In the genomic region with DNA sequence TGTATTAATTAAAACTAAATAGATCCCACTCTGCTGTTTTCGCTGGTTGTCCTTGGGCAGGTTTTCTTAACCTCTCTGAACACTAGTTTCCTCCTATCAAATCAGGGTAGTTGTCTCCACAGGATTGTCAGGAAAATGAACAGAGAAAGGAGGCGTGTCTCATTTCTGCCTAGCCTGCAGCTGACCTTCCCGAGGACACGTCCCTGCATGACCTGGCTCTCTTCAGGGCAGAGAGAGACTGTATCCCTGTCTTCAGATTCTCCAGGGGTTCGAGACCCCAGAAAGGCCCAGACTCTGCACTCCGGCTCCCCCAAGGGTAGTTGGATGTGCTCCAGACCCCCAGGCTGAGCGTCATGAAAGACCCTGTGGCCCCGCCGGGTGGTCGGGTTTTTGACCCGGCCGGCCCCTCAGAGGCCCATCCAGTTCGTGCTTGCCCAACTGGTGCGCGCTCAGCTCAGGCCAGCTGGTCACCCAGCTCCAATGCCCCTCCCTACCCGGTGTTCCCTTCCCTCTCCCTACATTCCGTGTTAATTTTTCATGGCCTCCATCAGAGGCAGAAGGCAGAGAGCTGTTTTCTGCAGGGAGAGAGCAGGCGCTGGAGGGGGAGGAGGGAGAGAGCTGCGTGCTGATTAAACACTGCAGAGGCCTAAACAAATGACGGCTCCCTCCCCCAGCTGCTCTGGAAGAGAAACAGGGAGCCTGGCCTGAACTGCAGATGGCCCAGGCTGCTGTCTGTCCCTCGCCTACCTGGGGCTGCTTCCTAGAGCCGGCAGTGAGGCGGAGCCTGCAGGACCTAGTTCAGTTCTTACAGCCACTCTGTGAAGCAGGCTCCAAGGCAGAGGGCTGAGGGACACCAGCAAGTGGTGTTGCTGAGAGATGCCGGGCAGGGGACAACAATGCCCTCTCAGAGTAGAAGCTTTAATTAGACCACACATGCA, we compare ENCODE assay signal across 9 cellular contexts.
DNase-seq lines count a peak whose midpoint lies in the region; ATAC-seq and TF ChIP-seq lines count a peak whose summit lies in the region.
"Had no signal": no experiment of that assay in that cellular context is flagged by ENCODE, and none has a peak within 500 bp of the region (broad histone marks: within the 10 kb centered on the region; RNA-seq: fewer than 3 reads in every experiment).

No MANE protein-coding gene starts in this region.

- ATAC-seq in left colon: peak; percentile 12
- ATAC-seq in activated naive CD8-positive, alpha-beta T cell treated with anti-CD3 and anti-CD28 coated beads, Interleukin-2, amount 50 U/mL, for 24 hours: no peak
- ATAC-seq in GM21619 (IDR thresholded peaks at IDR 0.05; ENCODE audit: unreplicated experiment): no peak

- WGBS in transverse colon (ENCODE audit: low coverage in 1 of 2), 2 donors: 36 to 68% methylated on average over 4 to 24 of the region's 24 CpGs
- WGBS in thyroid gland, 2 donors: 68 to 70% methylated on average over 22 to 24 of the region's 24 CpGs

- H3K9me3 ChIP-seq in transverse colon (no peaks in the 10 kb centered on the region), thyroid gland (no peaks in the 10 kb centered on the region)

- intact Hi-C loops in left colon (cut with DNase I, micrococcal nuclease) (no loop called here), transverse colon (cut with DNase I; ENCODE audit: low total_unique reads) (no loop called here), thyroid gland (cut with DNase I) (no loop called here)

- DNase-seq in NCI-H748 (lab: John Stamatoyannopoulos, UW; ENCODE audit: unreplicated experiment) (peak; percentile 28), NCI-H748 treated with DMSO at 0.1 percent for 48 hours (lab: John Stamatoyannopoulos, UW) (no peak), astrocyte of the hippocampus (ENCODE audit: low read depth, low spot score) (peak; percentile 61), left colon (peak in 1 of 2 donors; percentile 70), transverse colon (no peak), thyroid gland (no peak)
- DNase-seq in activated naive CD8-positive, alpha-beta T cell treated with anti-CD3 and anti-CD28 coated beads, Interleukin-2, amount 50 U/mL, for 24 hours: no peak
- DNase-seq: AML-193 had no signal

- H3K27ac Mint-ChIP-seq in activated naive CD8-positive, alpha-beta T cell treated with anti-CD3 and anti-CD28 coated beads, Interleukin-2, amount 50 U/mL, for 24 hours: no peak overlapping the region

- peak overlapping the region; percentile 66 to 85 (median 79) for H3K27ac ChIP-seq in transverse colon
- peak overlapping the region in 1 of 3 donors; percentile 39 for H3K27ac ChIP-seq in thyroid gland

- H3K4me1 ChIP-seq in transverse colon: peaks cover 10 to 39% (median 28%) of the 10 kb centered on the region in 4 donors
- peaks cover 32 to 60% of the 10 kb centered on the region in 2 donors for H3K4me1 ChIP-seq in thyroid gland

- TF ChIP-seq EP300 in transverse colon (IDR thresholded peaks at IDR 0.05; ENCODE audit: low read depth): no peak

- H3K36me3 Mint-ChIP-seq in activated naive CD8-positive, alpha-beta T cell treated with anti-CD3 and anti-CD28 coated beads, Interleukin-2, amount 50 U/mL, for 24 hours (ENCODE audit: low read depth): peaks cover 3% of the 10 kb centered on the region

- in situ Hi-C loops in transverse colon (cut with MboI; ENCODE audit: low pct_ligation_motif_present in 1 of 4, low pct_unique_long_range_greater_than_20kb in 1 of 4, low sequenced_read_pairs in 3 of 4): no loop called here

- TF ChIP-seq CTCF in transverse colon (IDR thresholded peaks at IDR 0.05) (no peak), thyroid gland (IDR thresholded peaks at IDR 0.05) (no peak)

- H3K9me3 Mint-ChIP-seq in activated naive CD8-positive, alpha-beta T cell treated with anti-CD3 and anti-CD28 coated beads, Interleukin-2, amount 50 U/mL, for 24 hours: no peaks in the 10 kb centered on the region

- H3K27me3 ChIP-seq in transverse colon (no peaks in the 10 kb centered on the region), thyroid gland (no peaks in the 10 kb centered on the region)

- TF ChIP-seq POLR2A in transverse colon (IDR thresholded peaks at IDR 0.05): no peak
- TF ChIP-seq POLR2A in thyroid gland (IDR thresholded peaks at IDR 0.05): no peak

- no peak overlapping the region for H3K4me3 Mint-ChIP-seq in activated naive CD8-positive, alpha-beta T cell treated with anti-CD3 and anti-CD28 coated beads, Interleukin-2, amount 50 U/mL, for 24 hours

- H3K4me1 Mint-ChIP-seq in activated naive CD8-positive, alpha-beta T cell treated with anti-CD3 and anti-CD28 coated beads, Interleukin-2, amount 50 U/mL, for 24 hours: peaks cover 16% of the 10 kb centered on the region

- H3K27me3 Mint-ChIP-seq in activated naive CD8-positive, alpha-beta T cell treated with anti-CD3 and anti-CD28 coated beads, Interleukin-2, amount 50 U/mL, for 24 hours: no peaks in the 10 kb centered on the region

- H3K36me3 ChIP-seq in transverse colon (no peaks in the 10 kb centered on the region), thyroid gland (no peaks in the 10 kb centered on the region)

- H3K4me3 ChIP-seq in transverse colon: no peak overlapping the region
- H3K4me3 ChIP-seq in thyroid gland (replicated peaks in 1 of 3): no peak overlapping the region

Comparison
In these comparisons a context has a peak if more than half of its experiments do, and no peak if none do; other contexts are left out.
1. DNase-seq: peak in NCI-H748 (single experiment) and astrocyte of the hippocampus (single experiment); none in NCI-H748 treated with DMSO at 0.1 percent for 48 hours (single experiment), transverse colon (single experiment), activated naive CD8-positive, alpha-beta T cell treated with anti-CD3 and anti-CD28 coated beads, Interleukin-2, amount 50 U/mL, for 24 hours (single experiment) and thyroid gland (0 of 2).